Comparison of ENCODE assay signal across 18 cellular contexts in genomic region chrY:13167695-13168094, GRCh38.
DNase-seq lines count a peak whose midpoint lies in the region; ATAC-seq, FAIRE-seq and TF ChIP-seq lines count a peak whose summit lies in the region.
"Had no signal": no experiment of that assay in that cellular context is flagged by ENCODE, and none has a peak within 500 bp of the region (broad histone marks: within the 10 kb centered on the region; RNA-seq: fewer than 3 reads in every experiment).

No MANE protein-coding gene starts in this region.

- no peaks in the 10 kb centered on the region for H3K79me2 ChIP-seq in HCT116 (ENCODE audit: insufficient read depth, low read length)

- no TSS peak for BruUV-seq in HCT116 (replicated peaks; lab: Mats Ljungman, UMichigan)

- CTCF ChIA-PET in HCT116 (lab: Charles Lee), result no interaction called here

- peak; percentile 3 for DNase-seq in CMK (ENCODE audit: low read depth)
- no peak for DNase-seq in HCT116 (ENCODE audit: low read depth, low spot score)
- DNase-seq in KBM-7, result peak; percentile 62
- DNase-seq in bronchial epithelial cell (ENCODE audit: low read depth), result peak; percentile 0
- no peak for DNase-seq in left lung
- DNase-seq in activated T-cell treated with anti-CD3 and anti-CD28 coated beads, Interleukin-2, amount 50 U/mL, for 48 hours, result no peak
- no peak for DNase-seq in HuH-7 (ENCODE audit: low spot score)
- DNase-seq: COR-L47, EL, NCI-H1417, NCI-H1930, NCI-H2171, NCI-H446 treated with DMSO at 0.1 percent for 48 hours, NCI-H748 treated with DMSO at 0.1 percent for 48 hours, RPMI8226 had no signal

- H3K9me3 ChIP-seq in HCT116 (ENCODE audit: control insufficient read depth in 1 of 2, insufficient read depth in 1 of 2, low read depth in 1 of 2, low read length in 2 of 2), result no peaks in the 10 kb centered on the region
- H3K9me3 ChIP-seq in left lung, result no peaks in the 10 kb centered on the region

- TF ChIP-seq RAD21 in HCT116 (IDR thresholded peaks at IDR 0.05; ENCODE audit: low read depth), result no peak

- RAD21 ChIA-PET in HCT116 (lab: Charles Lee; ENCODE audit: low non-redundant PET in 1 of 2, low total read pairs in 2 of 2, uncharacterized antibody in 2 of 2, unreplicated experiment in 2 of 2), result no interaction called here

- no peaks in the 10 kb centered on the region for H3K9me2 ChIP-seq in HCT116 (ENCODE audit: insufficient read depth)

- H3K36me3 ChIP-seq in HCT116 (ENCODE audit: control insufficient read depth in 1 of 2, insufficient read depth in 2 of 2, low read length in 2 of 2) (no peaks in the 10 kb centered on the region), bronchial epithelial cell (ENCODE audit: control insufficient read depth, insufficient read depth, low read length) (no peaks in the 10 kb centered on the region), left lung (no peaks in the 10 kb centered on the region)

- H3K4me3 ChIP-seq in HCT116 (replicated peaks in 1 of 2; ENCODE audit: low read depth in 1 of 2, low read length in 2 of 2) (no peak overlapping the region), bronchial epithelial cell (ENCODE audit: low read depth, low read length) (no peak overlapping the region), left lung (no peak overlapping the region)

- TF ChIP-seq CTCF in HCT116 (IDR thresholded peaks at IDR 0.05 in 2 of 3, conservative IDR thresholded peaks at IDR 0.05 in 1 of 3; ENCODE audit: borderline replicate concordance in 1 of 3, insufficient read depth in 1 of 3, low read depth in 2 of 3, low read length in 2 of 3), result no peak
- no peak for TF ChIP-seq CTCF in bronchial epithelial cell (IDR thresholded peaks at IDR 0.05; ENCODE audit: insufficient read depth, low read length, severe bottlenecking)
- TF ChIP-seq CTCF in left lung (IDR thresholded peaks at IDR 0.05), result no peak

- H3K27me3 ChIP-seq in HCT116 (ENCODE audit: insufficient read depth, low read length) (no peaks in the 10 kb centered on the region), bronchial epithelial cell (ENCODE audit: control insufficient read depth, insufficient read depth, low read length) (no peaks in the 10 kb centered on the region), left lung (no peaks in the 10 kb centered on the region)

- POLR2A ChIA-PET in HCT116 (lab: Charles Lee), result no interaction called here

- intact Hi-C loops in HCT116 (cut with micrococcal nuclease) (no loop called here), left lung (cut with DNase I) (no loop called here)

- in situ Hi-C loops in KBM-7 (cut with MboI; ENCODE audit: low pct_unique_long_range_greater_than_20kb, low sequenced_read_pairs), result no loop called here

- FAIRE-seq in bronchial epithelial cell (lab: Jason Lieb, UNC), result no peak
- FAIRE-seq: A204.1, H54 had no signal

- peak overlapping the region; percentile 30 for H3K4me2 ChIP-seq in HCT116 (ENCODE audit: low read length)

- no peak overlapping the region for H3K27ac ChIP-seq in HCT116 (ENCODE audit: low read depth, low read length)
- no peak overlapping the region for H3K27ac ChIP-seq in left lung
- H3K27ac ChIP-seq: C4-2B had no signal

- H2AFZ ChIP-seq in HCT116 (ENCODE audit: low read depth, low read length, poor library complexity, severe bottlenecking), result no peak overlapping the region

- peaks cover 0 to 4% of the 10 kb centered on the region in 2 experiments; a peak in 1 of 4 replicates for H3K4me1 ChIP-seq in HCT116 (ENCODE audit: control insufficient read depth in 1 of 2, insufficient read depth in 2 of 2, low read length in 2 of 2)
- no peaks in the 10 kb centered on the region for H3K4me1 ChIP-seq in left lung

- no peaks in the 10 kb centered on the region for H4K20me1 ChIP-seq in HCT116 (ENCODE audit: insufficient read depth)

- TF ChIP-seq POLR2A in HCT116 (IDR thresholded peaks at IDR 0.05; ENCODE audit: borderline replicate concordance, extremely low read depth, insufficient read depth, insufficient read length), result no peak

- no peak for ATAC-seq in HCT116
- no peak for ATAC-seq in left lung

- no peak overlapping the region for H3K9ac ChIP-seq in HCT116 (ENCODE audit: low read length)

TF ChIP-seq in HCT116, 20 proteins besides CTCF, POLR2A, EP300 and RAD21:
- TF ChIP-seq CEBPB (IDR thresholded peaks at IDR 0.05; ENCODE audit: low read depth) (no peak), SP1 (IDR thresholded peaks at IDR 0.05; ENCODE audit: low read depth) (no peak), POLR2AphosphoS5 (IDR thresholded peaks at IDR 0.05; ENCODE audit: low read depth, low read length) (no peak), SRF (IDR thresholded peaks at IDR 0.05; ENCODE audit: low read depth) (no peak), ZBTB33 (IDR thresholded peaks at IDR 0.05; ENCODE audit: extremely low read depth, insufficient replicate concordance, low read length) (no peak), FOSL1 (IDR thresholded peaks at IDR 0.05; ENCODE audit: low read depth) (no peak), CBX3 (IDR thresholded peaks at IDR 0.05; ENCODE audit: low read depth) (no peak), TCF7L2 (IDR thresholded peaks at IDR 0.05; ENCODE audit: borderline replicate concordance, extremely low read depth, insufficient read depth, insufficient read length) (no peak), ZNF274 (IDR thresholded peaks at IDR 0.05; ENCODE audit: low read depth, low read length) (no peak), JUND (IDR thresholded peaks at IDR 0.05) (no peak)

Comparison
In these comparisons a context has a peak if more than half of its experiments do, and no peak if none do; other contexts are left out.
1. DNase-seq: peak in CMK (single experiment), KBM-7 (single experiment) and bronchial epithelial cell (single experiment); none in HCT116 (single experiment), left lung (0 of 2), activated T-cell treated with anti-CD3 and anti-CD28 coated beads, Interleukin-2, amount 50 U/mL, for 48 hours (0 of 2) and HuH-7 (single experiment).